Comparison of ENCODE assay signal across 1 cellular context in genomic region chr9:125495137-125496119, GRCh38.
TF ChIP-seq lines count a peak whose summit lies in the region.

No MANE protein-coding gene starts in this region.

TF ChIP-seq in H1, 55 proteins besides CTCF, POLR2A, EP300 and RAD21 (continued from another document):
- TF ChIP-seq SAP30 (IDR thresholded peaks at IDR 0.05; ENCODE audit: insufficient read depth, insufficient replicate concordance, low read length) (no peak), SIX5 (IDR thresholded peaks at IDR 0.05; ENCODE audit: low read depth, low read length) (no peak), HDAC2 (IDR thresholded peaks at IDR 0.05; ENCODE audit: borderline replicate concordance in 1 of 2, low read depth in 2 of 2, low read length in 2 of 2) (no peak)
